ENCODE assay signal across 29 cellular contexts in genomic region chr11:33594188-33594587, GRCh38.
"Had no signal": no experiment of that assay in that cellular context is flagged by ENCODE, and none has a peak within 500 bp of the region (broad histone marks: within the 10 kb centered on the region; RNA-seq: fewer than 3 reads in every experiment).

No MANE protein-coding gene starts in this region.

- H3K4me1 Mint-ChIP-seq: endodermal cell had no signal

- H3K36me3 ChIP-seq: colonic mucosa, esophagus muscularis mucosa, esophagus squamous epithelium, gastrocnemius medialis, gastroesophageal sphincter, heart left ventricle, heart right ventricle had no signal

- H3K27me3 ChIP-seq: colonic mucosa, dorsolateral prefrontal cortex, gastrocnemius medialis had no signal

- DNase-seq: colonic mucosa; cortex of kidney; dermis blood vessel endothelial cell; dorsolateral prefrontal cortex; effector CD4-positive, alpha-beta T cell; effector CD8-positive, alpha-beta T cell; effector memory CD4-positive, alpha-beta T cell; effector memory CD8-positive, alpha-beta T cell; endodermal cell; erythroblast; esophagus squamous epithelium; foreskin fibroblast; foreskin keratinocyte; foreskin melanocyte; gastrocnemius medialis; glutamatergic neuron; head of caudate nucleus; heart left ventricle; heart right ventricle had no signal

- FAIRE-seq: colon, endometrium, endothelial cell of umbilical vein, frontal cortex had no signal

- H3K4me1 ChIP-seq: colonic mucosa, esophagus muscularis mucosa, esophagus squamous epithelium, foreskin keratinocyte, gastrocnemius medialis, gastroesophageal sphincter, heart left ventricle, heart right ventricle had no signal

- H3K9me3 Mint-ChIP-seq: dendritic cell treated with granulocyte-macrophage colony-stimulating factor and Interleukin-4, amounts not matched to agents 40 ng/mL and 50 ng/mL, for 4 days; effector memory CD8-positive, alpha-beta T cell had no signal

- H3K27ac ChIP-seq: colonic mucosa, coronary artery, dorsolateral prefrontal cortex, epithelial cell of prostate, esophagus muscularis mucosa, esophagus squamous epithelium, foreskin keratinocyte, gastrocnemius medialis, gastroesophageal sphincter, heart left ventricle, heart right ventricle had no signal

- H3K27ac Mint-ChIP-seq: dendritic cell treated with granulocyte-macrophage colony-stimulating factor and Interleukin-4, amounts not matched to agents 40 ng/mL and 50 ng/mL, for 4 days; effector memory CD8-positive, alpha-beta T cell; endodermal cell had no signal

- H3K4me3 ChIP-seq: colonic mucosa, coronary artery, dorsolateral prefrontal cortex, esophagus muscularis mucosa, esophagus squamous epithelium, gastrocnemius medialis, gastroesophageal sphincter, heart left ventricle, heart right ventricle had no signal

- ATAC-seq: effector memory CD8-positive, alpha-beta T cell; esophagus mucosa; foreskin keratinocyte; gastrocnemius medialis; gastroesophageal sphincter; heart left ventricle; heart right ventricle had no signal

- H3K4me3 Mint-ChIP-seq: dendritic cell treated with granulocyte-macrophage colony-stimulating factor and Interleukin-4, amounts not matched to agents 40 ng/mL and 50 ng/mL, for 4 days; effector memory CD8-positive, alpha-beta T cell; endodermal cell had no signal

- H3K9me3 ChIP-seq: colonic mucosa had no signal
